ENCODE assay signal across 10 cellular contexts in the genomic region with DNA sequence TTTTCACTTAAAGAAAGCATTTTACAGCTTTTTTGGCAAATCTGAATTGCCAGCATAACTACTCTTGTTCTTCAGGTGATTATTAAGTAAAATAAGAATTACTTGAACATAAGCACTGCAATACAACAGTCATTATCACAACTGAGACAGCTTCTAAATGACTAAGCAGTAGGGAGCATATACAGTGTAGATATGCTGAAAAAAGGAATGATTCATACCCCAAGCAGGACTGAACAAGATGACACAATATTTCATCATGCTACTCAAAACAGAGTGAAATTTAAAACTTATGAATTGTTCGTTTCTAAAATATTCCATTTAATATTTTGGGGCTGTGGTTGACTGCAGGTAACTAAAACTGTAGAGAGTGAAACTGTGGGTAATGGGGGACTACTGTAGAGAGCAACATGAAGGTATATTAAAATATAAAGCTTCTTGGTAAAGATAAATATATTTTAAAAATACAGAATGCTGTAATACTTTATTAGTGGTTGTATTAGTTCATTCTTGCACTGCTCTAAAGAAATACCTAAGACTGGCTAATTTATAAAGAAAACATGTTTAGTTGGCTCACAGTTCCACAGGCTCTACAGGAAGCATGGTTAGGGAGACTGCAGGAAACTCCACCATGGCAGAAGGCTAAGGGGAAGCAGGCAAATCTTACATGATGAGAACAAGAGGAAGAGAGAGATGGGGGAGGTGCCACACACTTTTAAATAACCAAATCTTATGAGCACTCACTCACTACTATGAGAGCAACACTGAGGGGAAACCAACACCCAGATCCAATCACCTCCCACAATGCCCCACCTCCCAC.
DNase-seq lines count a peak whose midpoint lies in the region; ATAC-seq, FAIRE-seq and TF ChIP-seq lines count a peak whose summit lies in the region.
"Had no signal": no experiment of that assay in that cellular context is flagged by ENCODE, and none has a peak within 500 bp of the region (broad histone marks: within the 10 kb centered on the region; RNA-seq: fewer than 3 reads in every experiment).

No MANE protein-coding gene starts in this region.

- ATAC-seq in GM21381 (IDR thresholded peaks at IDR 0.05; ENCODE audit: unreplicated experiment), result peak; percentile 54
- ATAC-seq in HG03175 (IDR thresholded peaks at IDR 0.05; ENCODE audit: unreplicated experiment), result no peak

- H3K9ac ChIP-seq in endothelial cell of umbilical vein (replicated peaks; ENCODE audit: extremely low read depth, insufficient read depth, low read length), result no peak overlapping the region

- no peaks in the 10 kb centered on the region for H3K4me1 ChIP-seq in endothelial cell of umbilical vein (ENCODE audit: control insufficient read depth, extremely low read depth, insufficient read depth, low read length)

- H3K4me3 ChIP-seq in AG04450 (ENCODE audit: low read depth, low read length), result no peak overlapping the region
- H3K4me3 ChIP-seq in endothelial cell of umbilical vein (replicated peaks in 1 of 3; ENCODE audit: insufficient read depth in 1 of 3, low read depth in 1 of 3, low read length in 3 of 3), result no peak overlapping the region

- peak overlapping the region; percentile 92 for H3K27ac ChIP-seq in AG04450 (ENCODE audit: low read depth, low read length)
- no peak overlapping the region for H3K27ac ChIP-seq in endothelial cell of umbilical vein (ENCODE audit: insufficient read depth, low read depth, low read length)

- no peaks in the 10 kb centered on the region for H3K79me2 ChIP-seq in endothelial cell of umbilical vein (ENCODE audit: control insufficient read depth, insufficient read depth, low read length)

- CTCF ChIA-PET in AG04450 (lab: Charles Lee), result interaction anchor here (0.9 kb wide), 1 partner anchor 21 kb away, joined by 4 read pairs; no protein-coding TSS in a partner anchor
- CTCF ChIA-PET in endothelial cell of umbilical vein (lab: Charles Lee), result no interaction called here

- H3K36me3 ChIP-seq in endothelial cell of umbilical vein (ENCODE audit: control insufficient read depth in 2 of 2, extremely low read depth in 1 of 2, insufficient read depth in 2 of 2, low read length in 2 of 2), result no peaks in the 10 kb centered on the region

- no peaks in the 10 kb centered on the region for H4K20me1 ChIP-seq in endothelial cell of umbilical vein (replicated peaks; ENCODE audit: control insufficient read depth, extremely low read depth, insufficient read depth, low read length)

- TF ChIP-seq POLR2A in endothelial cell of umbilical vein (IDR thresholded peaks at IDR 0.05; ENCODE audit: low read depth, low read length), result no peak

- no peaks in the 10 kb centered on the region for H3K27me3 ChIP-seq in AG04450 (ENCODE audit: control insufficient read depth, insufficient read depth, low read length)
- no peaks in the 10 kb centered on the region for H3K27me3 ChIP-seq in endothelial cell of umbilical vein (ENCODE audit: control insufficient read depth in 2 of 2, insufficient read depth in 2 of 2, low read length in 2 of 2)

- no peaks in the 10 kb centered on the region for H3K9me1 ChIP-seq in endothelial cell of umbilical vein (replicated peaks; ENCODE audit: control insufficient read depth, extremely low read depth, insufficient read depth, low read length)

- intact Hi-C loops in endothelial cell of umbilical vein (cut with micrococcal nuclease), result no loop called here

- POLR2A ChIA-PET in AG04450 (lab: Yijun Ruan, JAX), result interaction anchor here (1.0 kb wide), 1 partner anchor 16 kb away, joined by 3 read pairs; no protein-coding TSS in a partner anchor
- POLR2A ChIA-PET in endothelial cell of umbilical vein (lab: Charles Lee), result no interaction called here

- no peak for FAIRE-seq in endothelial cell of umbilical vein (lab: Jason Lieb, UNC)

- dilution Hi-C loops in endothelial cell of umbilical vein (cut with MboI; ENCODE audit: extremely low pct_ligation_motif_present, low sequenced_read_pairs), result no loop called here

- no peak overlapping the region for H2AFZ ChIP-seq in endothelial cell of umbilical vein (ENCODE audit: low read depth, low read length)

- H3K9me3 ChIP-seq in AG04450 (ENCODE audit: control insufficient read depth, insufficient read depth, low read length) (peaks cover 6% of the 10 kb centered on the region), endothelial cell of umbilical vein (replicated peaks; ENCODE audit: control insufficient read depth, insufficient read depth, low read length) (no peaks in the 10 kb centered on the region)

- DNase-seq in AG04450 (ENCODE audit: low read depth, low spot score) (peak; percentile 58), Kasumi-1 (lab: John Stamatoyannopoulos, UW) (peak; percentile 31 to 34), endothelial cell of umbilical vein (ENCODE audit: low read depth, low spot score) (no peak), pons (ENCODE audit: low spot score) (no peak), cerebellar cortex (ENCODE audit: low spot score) (no peak), NCI-H345 treated with DMSO at 0.1 percent for 48 hours (lab: John Stamatoyannopoulos, UW; ENCODE audit: unreplicated experiment) (no peak)
- DNase-seq: activated CD8-positive, alpha-beta memory T cell treated with anti-CD3 and anti-CD28 coated beads, Interleukin-2, amount 50 U/mL, for 48 hours; hypothalamus had no signal

- TF ChIP-seq CTCF in AG04450 (IDR thresholded peaks at IDR 0.05; ENCODE audit: low read depth, low read length) (no peak), endothelial cell of umbilical vein (IDR thresholded peaks at IDR 0.05; ENCODE audit: extremely low read depth in 1 of 2, insufficient read depth in 1 of 2, low read depth in 1 of 2, low read length in 2 of 2) (no peak)

- no TSS peak for BruUV-seq in endothelial cell of umbilical vein (replicated peaks; lab: Mats Ljungman, UMichigan)

- no peak overlapping the region for H3K4me2 ChIP-seq in endothelial cell of umbilical vein (ENCODE audit: insufficient read depth, low read length)

TF ChIP-seq in endothelial cell of umbilical vein, 7 proteins besides CTCF, POLR2A, EP300 and RAD21:
- TF ChIP-seq FOS (IDR thresholded peaks at IDR 0.05; ENCODE audit: borderline replicate concordance, insufficient read depth, low read length) (peak; percentile 32), MYC (IDR thresholded peaks at IDR 0.05; ENCODE audit: low read depth, low read length) (no peak)

Comparison
In these comparisons a context has a peak if more than half of its experiments do, and no peak if none do; other contexts are left out.
1. DNase-seq: peak in AG04450 (single experiment) and Kasumi-1 (2 of 2); none in endothelial cell of umbilical vein (single experiment), pons (single experiment), cerebellar cortex (single experiment) and NCI-H345 treated with DMSO at 0.1 percent for 48 hours (single experiment).